1 cellular context compared by ENCODE assay signal in the genomic region with DNA sequence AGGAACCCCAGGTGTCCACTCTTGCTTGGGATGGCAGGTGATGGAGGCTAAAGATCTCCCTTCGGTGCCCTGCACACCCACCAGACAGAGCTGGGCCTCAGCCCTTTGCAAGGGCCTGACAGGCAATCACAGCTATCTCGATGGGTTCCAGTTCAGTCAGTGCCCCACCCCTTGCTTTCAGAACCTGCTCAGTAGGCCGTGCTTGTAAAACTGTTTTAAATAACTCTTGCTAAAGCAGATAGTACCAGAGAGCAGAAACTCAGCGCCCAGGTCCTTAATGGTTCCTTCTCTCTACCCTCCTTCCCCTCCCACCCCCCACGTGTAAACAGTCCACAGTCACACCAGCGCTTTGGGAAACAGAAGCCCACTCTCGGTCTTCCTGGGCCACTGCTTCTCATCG.
TF ChIP-seq lines count a peak whose summit lies in the region.

No MANE protein-coding gene starts in this region.

TF ChIP-seq in HepG2, 621 proteins besides CTCF, POLR2A, EP300 and RAD21:
- TF ChIP-seq, protein P1, sequence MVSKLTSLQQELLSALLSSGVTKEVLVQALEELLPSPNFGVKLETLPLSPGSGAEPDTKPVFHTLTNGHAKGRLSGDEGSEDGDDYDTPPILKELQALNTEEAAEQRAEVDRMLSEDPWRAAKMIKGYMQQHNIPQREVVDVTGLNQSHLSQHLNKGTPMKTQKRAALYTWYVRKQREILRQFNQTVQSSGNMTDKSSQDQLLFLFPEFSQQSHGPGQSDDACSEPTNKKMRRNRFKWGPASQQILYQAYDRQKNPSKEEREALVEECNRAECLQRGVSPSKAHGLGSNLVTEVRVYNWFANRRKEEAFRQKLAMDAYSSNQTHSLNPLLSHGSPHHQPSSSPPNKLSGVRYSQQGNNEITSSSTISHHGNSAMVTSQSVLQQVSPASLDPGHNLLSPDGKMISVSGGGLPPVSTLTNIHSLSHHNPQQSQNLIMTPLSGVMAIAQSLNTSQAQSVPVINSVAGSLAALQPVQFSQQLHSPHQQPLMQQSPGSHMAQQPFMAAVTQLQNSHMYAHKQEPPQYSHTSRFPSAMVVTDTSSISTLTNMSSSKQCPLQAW (CRISPR knock-in tag; IDR thresholded peaks at IDR 0.05): 0 out of 2 replicates have a peak, but pooled peaks have one; percentile 13
- TF ChIP-seq KLF13 (CRISPR knock-in tag; IDR thresholded peaks at IDR 0.05): 0 out of 2 replicates have a peak, but pooled peaks have one; percentile 4
- TF ChIP-seq, protein P2, sequence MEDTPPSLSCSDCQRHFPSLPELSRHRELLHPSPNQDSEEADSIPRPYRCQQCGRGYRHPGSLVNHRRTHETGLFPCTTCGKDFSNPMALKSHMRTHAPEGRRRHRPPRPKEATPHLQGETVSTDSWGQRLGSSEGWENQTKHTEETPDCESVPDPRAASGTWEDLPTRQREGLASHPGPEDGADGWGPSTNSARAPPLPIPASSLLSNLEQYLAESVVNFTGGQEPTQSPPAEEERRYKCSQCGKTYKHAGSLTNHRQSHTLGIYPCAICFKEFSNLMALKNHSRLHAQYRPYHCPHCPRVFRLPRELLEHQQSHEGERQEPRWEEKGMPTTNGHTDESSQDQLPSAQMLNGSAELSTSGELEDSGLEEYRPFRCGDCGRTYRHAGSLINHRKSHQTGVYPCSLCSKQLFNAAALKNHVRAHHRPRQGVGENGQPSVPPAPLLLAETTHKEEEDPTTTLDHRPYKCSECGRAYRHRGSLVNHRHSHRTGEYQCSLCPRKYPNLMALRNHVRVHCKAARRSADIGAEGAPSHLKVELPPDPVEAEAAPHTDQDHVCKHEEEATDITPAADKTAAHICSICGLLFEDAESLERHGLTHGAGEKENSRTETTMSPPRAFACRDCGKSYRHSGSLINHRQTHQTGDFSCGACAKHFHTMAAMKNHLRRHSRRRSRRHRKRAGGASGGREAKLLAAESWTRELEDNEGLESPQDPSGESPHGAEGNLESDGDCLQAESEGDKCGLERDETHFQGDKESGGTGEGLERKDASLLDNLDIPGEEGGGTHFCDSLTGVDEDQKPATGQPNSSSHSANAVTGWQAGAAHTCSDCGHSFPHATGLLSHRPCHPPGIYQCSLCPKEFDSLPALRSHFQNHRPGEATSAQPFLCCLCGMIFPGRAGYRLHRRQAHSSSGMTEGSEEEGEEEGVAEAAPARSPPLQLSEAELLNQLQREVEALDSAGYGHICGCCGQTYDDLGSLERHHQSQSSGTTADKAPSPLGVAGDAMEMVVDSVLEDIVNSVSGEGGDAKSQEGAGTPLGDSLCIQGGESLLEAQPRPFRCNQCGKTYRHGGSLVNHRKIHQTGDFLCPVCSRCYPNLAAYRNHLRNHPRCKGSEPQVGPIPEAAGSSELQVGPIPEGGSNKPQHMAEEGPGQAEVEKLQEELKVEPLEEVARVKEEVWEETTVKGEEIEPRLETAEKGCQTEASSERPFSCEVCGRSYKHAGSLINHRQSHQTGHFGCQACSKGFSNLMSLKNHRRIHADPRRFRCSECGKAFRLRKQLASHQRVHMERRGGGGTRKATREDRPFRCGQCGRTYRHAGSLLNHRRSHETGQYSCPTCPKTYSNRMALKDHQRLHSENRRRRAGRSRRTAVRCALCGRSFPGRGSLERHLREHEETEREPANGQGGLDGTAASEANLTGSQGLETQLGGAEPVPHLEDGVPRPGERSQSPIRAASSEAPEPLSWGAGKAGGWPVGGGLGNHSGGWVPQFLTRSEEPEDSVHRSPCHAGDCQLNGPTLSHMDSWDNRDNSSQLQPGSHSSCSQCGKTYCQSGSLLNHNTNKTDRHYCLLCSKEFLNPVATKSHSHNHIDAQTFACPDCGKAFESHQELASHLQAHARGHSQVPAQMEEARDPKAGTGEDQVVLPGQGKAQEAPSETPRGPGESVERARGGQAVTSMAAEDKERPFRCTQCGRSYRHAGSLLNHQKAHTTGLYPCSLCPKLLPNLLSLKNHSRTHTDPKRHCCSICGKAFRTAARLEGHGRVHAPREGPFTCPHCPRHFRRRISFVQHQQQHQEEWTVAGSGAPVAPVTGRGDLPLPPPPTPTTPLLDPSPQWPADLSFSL (CRISPR knock-in tag; IDR thresholded peaks at IDR 0.05): no peak
